Comparison of ENCODE assay signal across 24 cellular contexts in genomic region chr4:40651280-40651679, GRCh38. TPM values are rescaled to one million over a fixed set of nuclear protein-coding genes. Genes with fewer than 3 reads are reported as not detected.
"Had no signal": no experiment of that assay in that cellular context is flagged by ENCODE, and none has a peak within 500 bp of the region (broad histone marks: within the 10 kb centered on the region; RNA-seq: fewer than 3 reads in every experiment).

No MANE protein-coding gene starts in this region.

- ATAC-seq: sciatic nerve; stimulated activated memory B cell treated with anti-CD40 and anti-IgM and Interleukin-4, amounts not matched to agents 10 μg/mL and 1 μg/mL and 100 μg/mL, for 72 hours had no signal

- H3K4me3 Mint-ChIP-seq: activated B cell treated with CpG ODN at 0.5 μM for 24 hours; activated CD4-positive, alpha-beta memory T cell treated with anti-CD3 and anti-CD28 coated beads, Interleukin-2, amount 10 ng/mL, durations not matched to agents 7 days and 5 days; activated naive CD4-positive, alpha-beta T cell treated with anti-CD3 and anti-CD28 coated beads, Interleukin-2, amount 50 U/mL, for 24 hours; activated T-helper 1 cell treated with anti-CD3 and anti-CD28 coated beads, Interleukin-12 subunit alpha, Interleukin-12 subunit beta, Interleukin-2, Interleukin-4 antibody, amounts not matched to agents 30 ng/mL and 10 ng/mL and 1 ng/mL, durations not matched to agents 14 hours and 24 hours and 36 hours; brain; nephron; stimulated activated memory B cell treated with anti-CD40 and anti-IgM and Interleukin-4, amounts not matched to agents 10 μg/mL and 1 μg/mL and 100 μg/mL, for 72 hours; T-helper 1 cell treated with Interleukin-12 subunit alpha and Interleukin-12 subunit beta and Interleukin-4 antibody, amounts not matched to agents 30 μg/mL and 1 μg/mL, for 36 hours had no signal

- H3K27me3 Mint-ChIP-seq: activated B cell treated with CpG ODN at 0.5 μM for 24 hours; activated naive CD4-positive, alpha-beta T cell treated with anti-CD3 and anti-CD28 coated beads, Interleukin-2, amount 50 U/mL, for 24 hours; stimulated activated memory B cell treated with anti-CD40 and anti-IgM and Interleukin-4, amounts not matched to agents 10 μg/mL and 1 μg/mL and 100 μg/mL, for 72 hours had no signal

- H3K36me3 ChIP-seq: left ventricle myocardium inferior, upper lobe of left lung had no signal

- H3K4me3 ChIP-seq: left ventricle myocardium inferior, smooth muscle cell, testis, upper lobe of left lung had no signal

- H3K4me2 ChIP-seq: smooth muscle cell had no signal

- H3K27ac Mint-ChIP-seq: activated B cell treated with CpG ODN at 0.5 μM for 24 hours; activated CD4-positive, alpha-beta memory T cell treated with anti-CD3 and anti-CD28 coated beads, Interleukin-2, amount 10 ng/mL, durations not matched to agents 7 days and 5 days; activated naive CD4-positive, alpha-beta T cell treated with anti-CD3 and anti-CD28 coated beads, Interleukin-2, amount 50 U/mL, for 24 hours; activated T-helper 1 cell treated with anti-CD3 and anti-CD28 coated beads, Interleukin-12 subunit alpha, Interleukin-12 subunit beta, Interleukin-2, Interleukin-4 antibody, amounts not matched to agents 30 ng/mL and 10 ng/mL and 1 ng/mL, durations not matched to agents 14 hours and 24 hours and 36 hours; nephron; stimulated activated memory B cell treated with anti-CD40 and anti-IgM and Interleukin-4, amounts not matched to agents 10 μg/mL and 1 μg/mL and 100 μg/mL, for 72 hours; T-helper 1 cell treated with Interleukin-12 subunit alpha and Interleukin-12 subunit beta and Interleukin-4 antibody, amounts not matched to agents 30 μg/mL and 1 μg/mL, for 36 hours had no signal

- H3K27me3 ChIP-seq: testis, upper lobe of left lung had no signal

- H3K4me1 Mint-ChIP-seq: activated naive CD4-positive, alpha-beta T cell treated with anti-CD3 and anti-CD28 coated beads, Interleukin-2, amount 50 U/mL, for 24 hours; nephron had no signal

- H3K4me1 ChIP-seq: left ventricle myocardium inferior, testis had no signal

- H3K36me3 Mint-ChIP-seq: activated naive CD4-positive, alpha-beta T cell treated with anti-CD3 and anti-CD28 coated beads, Interleukin-2, amount 50 U/mL, for 24 hours; brain; stimulated activated memory B cell treated with anti-CD40 and anti-IgM and Interleukin-4, amounts not matched to agents 10 μg/mL and 1 μg/mL and 100 μg/mL, for 72 hours had no signal

- H3K9me3 Mint-ChIP-seq: activated B cell treated with CpG ODN at 0.5 μM for 24 hours; activated CD4-positive, alpha-beta memory T cell treated with anti-CD3 and anti-CD28 coated beads, Interleukin-2, amount 10 ng/mL, durations not matched to agents 7 days and 5 days; activated naive CD4-positive, alpha-beta T cell treated with anti-CD3 and anti-CD28 coated beads, Interleukin-2, amount 50 U/mL, for 24 hours; activated T-helper 1 cell treated with anti-CD3 and anti-CD28 coated beads, Interleukin-12 subunit alpha, Interleukin-12 subunit beta, Interleukin-2, Interleukin-4 antibody, amounts not matched to agents 30 ng/mL and 10 ng/mL and 1 ng/mL, durations not matched to agents 14 hours and 24 hours and 36 hours; nephron; stimulated activated memory B cell treated with anti-CD40 and anti-IgM and Interleukin-4, amounts not matched to agents 10 μg/mL and 1 μg/mL and 100 μg/mL, for 72 hours; T-helper 1 cell treated with Interleukin-12 subunit alpha and Interleukin-12 subunit beta and Interleukin-4 antibody, amounts not matched to agents 30 μg/mL and 1 μg/mL, for 36 hours had no signal

- H3K9me3 ChIP-seq: left ventricle myocardium inferior, testis, upper lobe of left lung had no signal

- DNase-seq: activated B cell treated with CpG ODN at 0.5 μM for 24 hours; activated CD4-positive, alpha-beta memory T cell treated with anti-CD3 and anti-CD28 coated beads, Interleukin-2, amount 10 ng/mL, durations not matched to agents 7 days and 5 days; activated CD4-positive, alpha-beta T cell treated with anti-CD3 and anti-CD28 coated beads for 48 hours; activated gamma-delta T cell treated with Interleukin-2 at 50 U/mL for 16 hours; aorta; effector CD4-positive, alpha-beta T cell; erythroblast; foreskin fibroblast; left ventricle myocardium inferior; occipital lobe; stimulated activated CD4-positive, alpha-beta T cell treated with anti-CD3 and anti-CD28 coated beads, Interleukin-15, amount 100 ng/mL, for 24 hours; T1000; testis; upper lobe of left lung had no signal

- H3K27ac ChIP-seq: left ventricle myocardium inferior, testis, upper lobe of left lung had no signal

RNA-seq across cellular contexts. Expression of gene RBM47, which starts 21.6 kb away (rescaled TPM):
- total RNA-seq: lung microvascular endothelial cell, myocyte had no signal
